ENCODE assay signal across 8 cellular contexts in the genomic region with DNA sequence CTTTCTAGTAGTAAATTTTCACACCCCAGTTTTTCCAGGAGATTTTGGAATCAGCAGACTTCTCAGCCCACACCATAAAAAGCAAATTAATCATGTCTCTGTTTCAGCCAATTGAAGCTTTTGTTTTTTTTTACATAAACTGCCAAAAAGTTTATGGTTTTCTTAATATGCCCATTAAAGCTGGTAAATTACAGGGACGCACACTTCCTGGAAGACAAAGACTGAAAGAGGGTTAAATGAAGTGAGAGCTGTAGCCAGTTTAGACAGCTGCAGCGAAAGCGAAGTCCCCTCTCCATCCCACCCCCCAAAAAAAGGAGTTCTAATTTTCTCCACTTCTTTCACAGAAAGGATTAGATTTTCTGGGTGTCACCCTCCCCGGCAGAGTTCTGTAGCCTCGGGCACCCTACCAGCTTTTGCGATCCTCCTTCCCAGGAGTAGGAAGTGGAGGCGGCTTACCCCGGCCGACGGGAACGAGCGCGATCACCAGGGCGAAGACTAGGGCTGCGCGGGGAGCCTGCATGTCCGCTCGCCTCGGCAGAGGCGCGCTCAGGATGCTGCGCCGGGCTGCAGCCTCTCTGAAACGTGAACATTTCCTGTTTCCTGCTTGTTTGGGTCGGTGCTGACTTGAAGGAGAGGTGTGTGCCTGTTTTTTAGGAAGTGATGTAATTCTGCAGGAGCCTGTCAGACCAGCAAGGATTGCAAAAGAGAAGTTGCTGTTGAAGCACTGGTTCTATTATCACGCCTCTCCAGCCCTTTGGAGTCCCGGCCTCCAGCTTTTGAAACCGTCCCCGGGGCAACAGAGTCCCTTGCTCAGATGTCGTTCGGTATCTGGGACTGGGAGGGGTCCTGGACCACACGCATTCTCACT. TPM values are rescaled to one million over a fixed set of nuclear protein-coding genes. Genes with fewer than 3 reads are reported as not detected.
DNase-seq lines count a peak whose midpoint lies in the region; ATAC-seq and TF ChIP-seq lines count a peak whose summit lies in the region.

Gene TMEM154, minus strand, starts transcription at position 584 of the 868 bp plus-strand sequence. Its CDS starts 64 bp downstream, at position 520.

- TF ChIP-seq CTCF in osteoblast (IDR thresholded peaks at IDR 0.05; ENCODE audit: extremely low read depth, low read depth, low read length) = no peak
- TF ChIP-seq CTCF in testis (IDR thresholded peaks at IDR 0.05) = no peak

- H3K79me2 ChIP-seq in osteoblast (ENCODE audit: insufficient read depth, low read length) = no peaks in the 10 kb centered on the region

- DNase-seq in CD1c-positive myeloid dendritic cell (ENCODE audit: extremely low spot score) (peak; percentile 85), GM19238 (ENCODE audit: insufficient read length, low spot score) (peak; percentile 67), SIG-M5 (lab: John Stamatoyannopoulos, UW) (peak; percentile 96), activated gamma-delta T cell treated with Interleukin-2 at 50 U/mL for 16 hours (peak; percentile 66), globus pallidus (ENCODE audit: low spot score) (peak; percentile 38), osteoblast (ENCODE audit: insufficient read length, low spot score, missing footprints) (peak; percentile 83), testis (peak; percentile 42)

- H2AFZ ChIP-seq in osteoblast (ENCODE audit: low read length) = peak within 1 kb of the TSS; percentile 88

- H3K36me3 ChIP-seq in osteoblast (ENCODE audit: insufficient read depth, low read length) (no peaks in the 10 kb centered on the region), testis (ENCODE audit: low read depth, missing control alignments) (no peaks in the 10 kb centered on the region)

- 6 to 7% methylated on average over 23 to 32 of the region's 32 CpGs for WGBS in testis, 2 donors

- intact Hi-C loops in testis (cut with DNase I; ENCODE audit: low total_unique reads) = no loop called here

- H4K20me1 ChIP-seq in osteoblast (ENCODE audit: insufficient read depth, low read length) = no peaks in the 10 kb centered on the region

- H3K27me3 ChIP-seq in osteoblast (ENCODE audit: insufficient read depth, low read length) (no peaks in the 10 kb centered on the region), testis (no peaks in the 10 kb centered on the region)

- H3K9me3 ChIP-seq in osteoblast (ENCODE audit: low read depth, low read length) = no peaks in the 10 kb centered on the region
- H3K9me3 ChIP-seq in testis = no peaks in the 10 kb centered on the region

- H3K4me2 ChIP-seq in osteoblast (ENCODE audit: insufficient read depth, low read length) = peak within 1 kb of the TSS; percentile 88

- peak within 1 kb of the TSS; percentile 70 for H3K4me3 ChIP-seq in osteoblast (ENCODE audit: insufficient read depth, low read length)
- H3K4me3 ChIP-seq in testis = peak within 1 kb of the TSS; percentile 16 to 29

- H3K27ac ChIP-seq in osteoblast (ENCODE audit: low read depth, low read length) (no peak within 1 kb of the TSS), testis (no peak within 1 kb of the TSS)

- TF ChIP-seq POLR2A in testis (IDR thresholded peaks at IDR 0.05) = no peak

- no peaks in the 10 kb centered on the region for H3K4me1 ChIP-seq in osteoblast (ENCODE audit: insufficient read depth, low read length)
- H3K4me1 ChIP-seq in testis = no peaks in the 10 kb centered on the region

- ATAC-seq in HG03439 (IDR thresholded peaks at IDR 0.05; ENCODE audit: unreplicated experiment) = peak; percentile 55

RNA-seq across cellular contexts. Expression of gene TMEM154, which starts in this region (rescaled TPM):
- 1.8 and 2.9 TPM in 2 replicates for total RNA-seq in osteoblast
- under 1 TPM; 0.56 to 0.63 TPM for total RNA-seq in testis
- polyA plus RNA-seq in testis (ENCODE audit: insufficient read depth, low read depth, low replicate concordance) = 0.57 TPM

Comparison
In these comparisons a context has a peak if more than half of its experiments do, and no peak if none do; other contexts are left out.
1. Peak in DNase-seq and H3K4me3 ChIP-seq in testis; RNA of the gene not detected or under 1 TPM.
2. DNase-seq: peak in every context shown above with its lines; median percentile 96 in SIG-M5; 85 in CD1c-positive myeloid dendritic cell; 83 in osteoblast; 67 in GM19238; 66 in activated gamma-delta T cell treated with Interleukin-2 at 50 U/mL for 16 hours; 42 in testis; 38 in globus pallidus.